ENCODE assay signal across 9 cellular contexts in the genomic region with DNA sequence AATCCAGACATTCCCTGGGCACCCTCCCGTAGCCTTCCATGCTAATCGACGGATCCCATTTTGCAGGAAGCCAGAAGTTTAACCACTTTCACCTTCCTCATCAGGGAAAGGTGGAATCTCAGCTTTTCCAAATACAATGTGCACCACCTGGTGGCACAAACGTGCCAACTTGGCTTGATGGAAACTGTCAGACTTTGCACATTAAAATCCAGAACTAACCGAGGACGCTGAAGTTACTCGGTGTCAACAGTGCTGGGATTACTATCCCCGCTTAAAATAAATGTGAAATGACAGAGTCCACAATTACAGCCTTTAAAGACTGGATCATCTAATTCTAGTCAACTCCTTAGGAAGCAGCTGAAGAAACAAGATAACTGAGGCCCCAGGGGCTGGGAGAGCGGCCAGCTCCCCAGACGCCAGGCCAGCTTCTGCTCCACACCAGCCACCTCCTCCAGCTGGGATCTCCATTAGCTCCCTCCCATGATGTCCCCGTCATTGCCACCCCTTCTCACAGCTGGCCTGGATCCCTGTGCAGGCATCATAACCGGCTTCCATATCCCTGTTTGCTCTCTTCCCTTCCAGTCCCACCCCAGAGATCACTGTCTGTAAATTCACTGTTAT. TPM values are rescaled to one million over a fixed set of nuclear protein-coding genes. Genes with fewer than 3 reads are reported as not detected.
DNase-seq lines count a peak whose midpoint lies in the region; ATAC-seq, FAIRE-seq and TF ChIP-seq lines count a peak whose summit lies in the region.
"Had no signal": no experiment of that assay in that cellular context is flagged by ENCODE, and none has a peak within 500 bp of the region (broad histone marks: within the 10 kb centered on the region; RNA-seq: fewer than 3 reads in every experiment).

No MANE protein-coding gene starts in this region.

- H3K4me1 Mint-ChIP-seq in CD8-positive, alpha-beta T cell (ENCODE audit: low read depth): peaks cover 18% of the 10 kb centered on the region
- H3K4me1 Mint-ChIP-seq in activated naive CD8-positive, alpha-beta T cell treated with anti-CD3 and anti-CD28 coated beads for 36 hours: peaks cover 10% of the 10 kb centered on the region
- H3K4me1 Mint-ChIP-seq in stimulated activated naive CD8-positive, alpha-beta T cell treated with anti-CD3 and anti-CD28 coated beads, Interleukin-15, amount 100 ng/mL, for 72 hours: peaks cover 6% of the 10 kb centered on the region

- H2AFZ ChIP-seq in keratinocyte (ENCODE audit: control insufficient read depth, low read length): no peak overlapping the region

- intact Hi-C loops in CD8-positive, alpha-beta T cell (cut with DNase I, micrococcal nuclease): loop anchor here (1.0 to 5.0 kb wide), 8 partner anchors 50 to 210 kb away; partner anchors contain the start of genes RETREG1 (in 2 of the 2) and ZNF622 (in 1 of the 2)

- no peak overlapping the region for H3K9ac ChIP-seq in keratinocyte (ENCODE audit: control insufficient read depth, extremely low read depth, insufficient read depth, low read length)

- peak in 4 of 7 experiments; percentile 19 to 66 (median 38) for DNase-seq in CD8-positive, alpha-beta T cell
- DNase-seq in LNCaP clone FGC (ENCODE audit: low read depth) (peak; percentile 59), keratinocyte (ENCODE audit: low read depth, low spot score) (no peak), frontal cortex (ENCODE audit: low spot score in 2 of 2) (no peak)
- DNase-seq in activated naive CD8-positive, alpha-beta T cell treated with anti-CD3 and anti-CD28 coated beads for 36 hours: peak; percentile 7
- peak in 1 of 2 donors; percentile 14 for DNase-seq in stimulated activated naive CD8-positive, alpha-beta T cell treated with anti-CD3 and anti-CD28 coated beads, Interleukin-15, amount 100 ng/mL, for 72 hours

- no peaks in the 10 kb centered on the region for H3K27me3 Mint-ChIP-seq in CD8-positive, alpha-beta T cell (ENCODE audit: low read depth)
- H3K27me3 Mint-ChIP-seq in activated naive CD8-positive, alpha-beta T cell treated with anti-CD3 and anti-CD28 coated beads for 36 hours: no peaks in the 10 kb centered on the region
- H3K27me3 Mint-ChIP-seq in stimulated activated naive CD8-positive, alpha-beta T cell treated with anti-CD3 and anti-CD28 coated beads, Interleukin-15, amount 100 ng/mL, for 72 hours: no peaks in the 10 kb centered on the region
- H3K27me3 Mint-ChIP-seq: dendritic cell treated with granulocyte-macrophage colony-stimulating factor and Interleukin-4, amounts not matched to agents 40 ng/mL and 50 ng/mL, for 4 days had no signal

- no peaks in the 10 kb centered on the region for H3K36me3 ChIP-seq in CD8-positive, alpha-beta T cell (ENCODE audit: insufficient read depth, low read length)
- peaks cover 39 to 50% of the 10 kb centered on the region in 2 experiments for H3K36me3 ChIP-seq in keratinocyte (ENCODE audit: control insufficient read depth in 2 of 2, extremely low read depth in 1 of 2, insufficient read depth in 2 of 2, low read length in 2 of 2)

- H4K20me1 ChIP-seq in keratinocyte (ENCODE audit: control insufficient read depth, extremely low read depth, insufficient read depth, low read length): no peaks in the 10 kb centered on the region

- H3K9me1 ChIP-seq in keratinocyte (ENCODE audit: control insufficient read depth, extremely low read depth, insufficient read depth, low read length): no peaks in the 10 kb centered on the region

- no peaks in the 10 kb centered on the region for H3K4me1 ChIP-seq in CD8-positive, alpha-beta T cell (ENCODE audit: insufficient read depth, low read length)
- H3K4me1 ChIP-seq in keratinocyte (ENCODE audit: control insufficient read depth, extremely low read depth, insufficient read depth, low read length): no peaks in the 10 kb centered on the region

- H3K4me3 Mint-ChIP-seq in CD8-positive, alpha-beta T cell: no peak overlapping the region
- H3K4me3 Mint-ChIP-seq in activated naive CD8-positive, alpha-beta T cell treated with anti-CD3 and anti-CD28 coated beads for 36 hours: no peak overlapping the region
- no peak overlapping the region for H3K4me3 Mint-ChIP-seq in stimulated activated naive CD8-positive, alpha-beta T cell treated with anti-CD3 and anti-CD28 coated beads, Interleukin-15, amount 100 ng/mL, for 72 hours
- H3K4me3 Mint-ChIP-seq: dendritic cell treated with granulocyte-macrophage colony-stimulating factor and Interleukin-4, amounts not matched to agents 40 ng/mL and 50 ng/mL, for 4 days had no signal

- H3K4me2 ChIP-seq in keratinocyte (ENCODE audit: control insufficient read depth, extremely low read depth, insufficient read depth, low read depth, low read length): no peak overlapping the region

- CTCF ChIA-PET in CD8-positive, alpha-beta T cell (lab: Charles Lee): interaction anchor here (0.8 to 6.6 kb wide), 39 partner anchors 9 to 506 kb away, joined by 3 to 47 read pairs (median 4); partner anchors contain the start of gene RETREG1

- H3K27me3 ChIP-seq in CD8-positive, alpha-beta T cell (ENCODE audit: insufficient read depth, low read length): no peaks in the 10 kb centered on the region
- no peaks in the 10 kb centered on the region for H3K27me3 ChIP-seq in keratinocyte (ENCODE audit: control insufficient read depth, extremely low read depth, insufficient read depth, low read length)

- no peaks in the 10 kb centered on the region for H3K9me3 ChIP-seq in CD8-positive, alpha-beta T cell (ENCODE audit: low read length)
- H3K9me3 ChIP-seq in keratinocyte (ENCODE audit: control insufficient read depth, low read depth, low read length): no peaks in the 10 kb centered on the region

- H3K27ac ChIP-seq in CD8-positive, alpha-beta T cell (ENCODE audit: low read depth, low read length): no peak overlapping the region
- no peak overlapping the region for H3K27ac ChIP-seq in keratinocyte (ENCODE audit: control insufficient read depth, insufficient read depth, low read length)

- no peak for ATAC-seq in CD8-positive, alpha-beta T cell
- peak; percentile 50 for ATAC-seq in stimulated activated naive CD8-positive, alpha-beta T cell treated with anti-CD3 and anti-CD28 coated beads, Interleukin-15, amount 100 ng/mL, for 72 hours
- ATAC-seq in GM18519 (IDR thresholded peaks at IDR 0.05; ENCODE audit: low FRiP score, unreplicated experiment) (no peak), GM21360 (IDR thresholded peaks at IDR 0.05; ENCODE audit: unreplicated experiment) (no peak)

- TF ChIP-seq CTCF in CD8-positive, alpha-beta T cell (IDR thresholded peaks at IDR 0.05): peak; percentile 59
- TF ChIP-seq CTCF in LNCaP clone FGC (IDR thresholded peaks at IDR 0.05; ENCODE audit: control insufficient read depth, extremely low read depth, insufficient read depth): peak; percentile 91
- TF ChIP-seq CTCF in keratinocyte (optimal IDR thresholded peaks at IDR 0.05 in 1 of 3, IDR thresholded peaks at IDR 0.05 in 1 of 3, conservative IDR thresholded peaks at IDR 0.05 in 1 of 3; ENCODE audit: extremely low read depth in 1 of 3, insufficient read depth in 2 of 3, low read length in 3 of 3): peak; percentile 30 to 62 (median 42)

- no peak overlapping the region for H3K4me3 ChIP-seq in CD8-positive, alpha-beta T cell (ENCODE audit: low read depth, low read length)
- no peak overlapping the region for H3K4me3 ChIP-seq in LNCaP clone FGC (ENCODE audit: low read depth, low read length)
- H3K4me3 ChIP-seq in keratinocyte (ENCODE audit: control insufficient read depth in 2 of 3, extremely low read depth in 1 of 3, insufficient read depth in 2 of 3, low read depth in 1 of 3, low read length in 3 of 3): no peak overlapping the region

- H3K9me3 Mint-ChIP-seq in CD8-positive, alpha-beta T cell: no peaks in the 10 kb centered on the region
- H3K9me3 Mint-ChIP-seq in activated naive CD8-positive, alpha-beta T cell treated with anti-CD3 and anti-CD28 coated beads for 36 hours: no peaks in the 10 kb centered on the region
- no peaks in the 10 kb centered on the region for H3K9me3 Mint-ChIP-seq in stimulated activated naive CD8-positive, alpha-beta T cell treated with anti-CD3 and anti-CD28 coated beads, Interleukin-15, amount 100 ng/mL, for 72 hours
- H3K9me3 Mint-ChIP-seq: dendritic cell treated with granulocyte-macrophage colony-stimulating factor and Interleukin-4, amounts not matched to agents 40 ng/mL and 50 ng/mL, for 4 days had no signal

- no peaks in the 10 kb centered on the region for H3K79me2 ChIP-seq in keratinocyte (ENCODE audit: control insufficient read depth, insufficient read depth, low read length)

- POLR2A ChIA-PET in CD8-positive, alpha-beta T cell (lab: Charles Lee): interaction anchor here (0.9 to 2.7 kb wide), 2 partner anchors 38 to 50 kb away, joined by 5 to 12 read pairs; partner anchors contain the start of gene RETREG1

- no peaks in the 10 kb centered on the region for H3K36me3 Mint-ChIP-seq in CD8-positive, alpha-beta T cell
- H3K36me3 Mint-ChIP-seq in activated naive CD8-positive, alpha-beta T cell treated with anti-CD3 and anti-CD28 coated beads for 36 hours: no peaks in the 10 kb centered on the region

- peak; percentile 5 for FAIRE-seq in keratinocyte (lab: Jason Lieb, UNC)
- FAIRE-seq in frontal cortex (lab: Jason Lieb, UNC): no peak

- no peak overlapping the region for H3K27ac Mint-ChIP-seq in CD8-positive, alpha-beta T cell
- H3K27ac Mint-ChIP-seq in activated naive CD8-positive, alpha-beta T cell treated with anti-CD3 and anti-CD28 coated beads for 36 hours: no peak overlapping the region
- H3K27ac Mint-ChIP-seq in stimulated activated naive CD8-positive, alpha-beta T cell treated with anti-CD3 and anti-CD28 coated beads, Interleukin-15, amount 100 ng/mL, for 72 hours: no peak overlapping the region
- H3K27ac Mint-ChIP-seq: dendritic cell treated with granulocyte-macrophage colony-stimulating factor and Interleukin-4, amounts not matched to agents 40 ng/mL and 50 ng/mL, for 4 days had no signal

- dilution Hi-C loops in keratinocyte (cut with MboI; ENCODE audit: extremely low pct_ligation_motif_present, low sequenced_read_pairs): no loop called here

RNA-seq across cellular contexts. Expression of gene RETREG1, which starts 50.2 kb away (rescaled TPM):
- 10 to 100 TPM; 62.2 to 73.9 TPM for total RNA-seq in CD8-positive, alpha-beta T cell
- 10 to 100 TPM; 25.1 to 27.3 TPM for total RNA-seq in activated naive CD8-positive, alpha-beta T cell treated with anti-CD3 and anti-CD28 coated beads for 36 hours
- 4.3 to 13.6 TPM (median 7.4 TPM) in 3 replicates for polyA plus RNA-seq in keratinocyte
- 4.5 TPM for polyA plus RNA-seq in keratinocyte (2011; ENCODE audit: low read depth)
- 3.7 and 4.5 TPM in 2 replicates for polyA plus RNA-seq in keratinocyte (2011; cell fraction: cytosol; rRNA removed)
- polyA plus RNA-seq in keratinocyte (2011; cell fraction: nucleus; rRNA removed): 17.0 and 21.3 TPM in 2 replicates
- 3.8 and 4.5 TPM in 2 replicates for polyA plus RNA-seq in keratinocyte (2012; ENCODE audit: low replicate concordance)
- 0.92 to 13.9 TPM (median 3.6 TPM) in 3 replicates for polyA minus RNA-seq in keratinocyte
- 6.5 TPM for polyA minus RNA-seq in keratinocyte (2011; cell fraction: cytosol; rRNA and poly(A)+ RNA removed)
- polyA minus RNA-seq in keratinocyte (2011; cell fraction: nucleus; rRNA and poly(A)+ RNA removed): 10.4 and 23.0 TPM in 2 replicates
- 73.0 TPM for total RNA-seq in frontal cortex

Comparison
In these comparisons a context has a peak if more than half of its experiments do, and no peak if none do; other contexts are left out.
1. DNase-seq: peak in CD8-positive, alpha-beta T cell (4 of 7), LNCaP clone FGC (single experiment) and activated naive CD8-positive, alpha-beta T cell treated with anti-CD3 and anti-CD28 coated beads for 36 hours (single experiment); none in keratinocyte (single experiment) and frontal cortex (0 of 2).
2. Peak in every context shown above with its lines, with median percentiles within 50 percentile points of each other: CTCF ChIP-seq.